Comparison of ENCODE assay signal across 9 cellular contexts in the genomic region with DNA sequence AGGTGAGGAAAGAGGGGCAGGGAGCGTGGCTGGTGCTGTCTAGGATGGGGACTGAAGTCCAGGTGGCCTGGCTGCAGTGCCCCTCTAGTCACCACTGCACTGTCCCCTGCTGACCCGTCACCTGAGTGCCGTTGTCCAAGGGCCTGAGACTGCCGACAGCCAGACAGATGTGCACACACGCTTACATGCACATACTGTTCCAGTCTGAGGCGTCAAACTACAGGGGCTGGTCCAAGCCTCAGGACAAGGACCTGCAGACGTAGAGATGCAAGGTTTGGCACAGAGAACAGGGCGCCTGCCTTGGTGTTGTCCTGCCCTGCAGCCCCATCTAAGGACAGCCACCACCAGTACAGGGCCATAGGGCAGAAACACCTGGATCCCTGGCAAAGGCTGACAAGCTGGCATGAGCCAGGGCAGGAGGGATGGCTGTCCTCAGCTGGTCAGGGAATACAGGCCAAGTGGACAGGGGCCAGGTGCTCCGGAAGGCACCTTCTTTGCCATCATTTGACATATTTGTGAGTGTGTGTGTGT. TPM values are rescaled to one million over a fixed set of nuclear protein-coding genes. Genes with fewer than 3 reads are reported as not detected.
DNase-seq lines count a peak whose midpoint lies in the region; ATAC-seq and TF ChIP-seq lines count a peak whose summit lies in the region.
"Had no signal": no experiment of that assay in that cellular context is flagged by ENCODE, and none has a peak within 500 bp of the region (broad histone marks: within the 10 kb centered on the region; RNA-seq: fewer than 3 reads in every experiment).

No MANE protein-coding gene starts in this region.

- peaks cover 11% of the 10 kb centered on the region for H3K27me3 Mint-ChIP-seq in endothelial cell (ENCODE audit: unreplicated experiment)
- H3K27me3 Mint-ChIP-seq in natural killer cell (ENCODE audit: low read depth in 2 of 2), result peaks cover 0 to 7% of the 10 kb centered on the region in 2 donors

- DNase-seq in NCI-H2196 treated with DMSO at 0.1 percent for 48 hours (lab: John Stamatoyannopoulos, UW; ENCODE audit: unreplicated experiment) (peak; percentile 33), endothelial cell (ENCODE audit: low spot score) (no peak), natural killer cell (no peak), NCI-H146 (lab: John Stamatoyannopoulos, UW) (no peak), SIG-M5 treated with dmso at 0.1 percent for 504 hours (lab: John Stamatoyannopoulos, UW; ENCODE audit: unreplicated experiment) (no peak), NCI-H2081 (lab: John Stamatoyannopoulos, UW) (no peak)
- DNase-seq: NCI-H2171 treated with DMSO at 0.1 percent for 48 hours had no signal

- H3K9me3 Mint-ChIP-seq in endothelial cell (ENCODE audit: unreplicated experiment) (no peaks in the 10 kb centered on the region), natural killer cell (no peaks in the 10 kb centered on the region)

- H3K27me3 ChIP-seq in BLaER1 treated with 17β-estradiol and CSF1 and Interleukin-3, amounts not matched to agents 10 nM and 100 nM, result no peaks in the 10 kb centered on the region

- ATAC-seq in natural killer cell (no peak), GM18858 (IDR thresholded peaks at IDR 0.05; ENCODE audit: unreplicated experiment) (no peak)

- H3K9ac ChIP-seq in BLaER1 treated with 17β-estradiol and CSF1 and Interleukin-3, amounts not matched to agents 10 nM and 100 nM, result peak overlapping the region; percentile 69 to 85 (median 79)

- peak overlapping the region; percentile 60 to 98 (median 93) for H3K4me2 ChIP-seq in BLaER1 treated with 17β-estradiol and CSF1 and Interleukin-3, amounts not matched to agents 10 nM and 100 nM

- no peaks in the 10 kb centered on the region for H3K9me3 ChIP-seq in BLaER1 treated with 17β-estradiol and CSF1 and Interleukin-3, amounts not matched to agents 10 nM and 100 nM (replicated peaks in 1 of 11)

- peaks cover 63 to 88% (median 80%) of the 10 kb centered on the region in 10 experiments for H3K4me1 ChIP-seq in BLaER1 treated with 17β-estradiol and CSF1 and Interleukin-3, amounts not matched to agents 10 nM and 100 nM

- H3K36me3 ChIP-seq in BLaER1 treated with 17β-estradiol and CSF1 and Interleukin-3, amounts not matched to agents 10 nM and 100 nM, result peaks cover 0 to 29% (median 0%) of the 10 kb centered on the region in 11 experiments; a peak in 7 of 22 replicates

- H4K20me1 ChIP-seq in BLaER1 treated with 17β-estradiol and CSF1 and Interleukin-3, amounts not matched to agents 10 nM and 100 nM, result peaks cover 0 to 25% (median 0%) of the 10 kb centered on the region in 11 experiments; a peak in 6 of 22 replicates

- H3K4me1 Mint-ChIP-seq in endothelial cell (ENCODE audit: unreplicated experiment) (peaks cover 2% of the 10 kb centered on the region), natural killer cell (peaks cover 15 to 18% of the 10 kb centered on the region in 2 donors)

- peak overlapping the region; percentile 67 for H3K27ac Mint-ChIP-seq in endothelial cell (ENCODE audit: unreplicated experiment)
- peak overlapping the region; percentile 89 to 94 for H3K27ac Mint-ChIP-seq in natural killer cell

- peak overlapping the region; percentile 36 to 72 (median 55); a peak in 18 of 20 replicates for H3K4me3 ChIP-seq in BLaER1 treated with 17β-estradiol and CSF1 and Interleukin-3, amounts not matched to agents 10 nM and 100 nM

- TF ChIP-seq CTCF in endothelial cell (IDR thresholded peaks at IDR 0.05; ENCODE audit: unreplicated experiment) (no peak), natural killer cell (IDR thresholded peaks at IDR 0.05) (no peak)

- H3K4me3 Mint-ChIP-seq in endothelial cell (ENCODE audit: unreplicated experiment) (no peak overlapping the region), natural killer cell (peak overlapping the region; percentile 91)

- H3K36me3 Mint-ChIP-seq in endothelial cell (ENCODE audit: low read depth, unreplicated experiment) (peaks cover 6% of the 10 kb centered on the region), natural killer cell (no peaks in the 10 kb centered on the region)

- H3K27ac ChIP-seq in BLaER1 treated with 17β-estradiol and CSF1 and Interleukin-3, amounts not matched to agents 10 nM and 100 nM, result peak overlapping the region; percentile 67 to 94 (median 90); a peak in 21 of 22 replicates

- intact Hi-C loops in natural killer cell (cut with micrococcal nuclease), result loop anchor here (1.0 to 10.0 kb wide), 4 partner anchors 75 to 487 kb away; no protein-coding TSS in a partner anchor

RNA-seq across cellular contexts. Expression of a gene that starts 1.7 kb away (rescaled TPM):
- 0.72 TPM for total RNA-seq in endothelial cell (ENCODE audit: unreplicated experiment)
- 1 to 10 TPM; 1.5 to 5.5 (median 3.9) TPM for total RNA-seq in natural killer cell
